In the genomic region with DNA sequence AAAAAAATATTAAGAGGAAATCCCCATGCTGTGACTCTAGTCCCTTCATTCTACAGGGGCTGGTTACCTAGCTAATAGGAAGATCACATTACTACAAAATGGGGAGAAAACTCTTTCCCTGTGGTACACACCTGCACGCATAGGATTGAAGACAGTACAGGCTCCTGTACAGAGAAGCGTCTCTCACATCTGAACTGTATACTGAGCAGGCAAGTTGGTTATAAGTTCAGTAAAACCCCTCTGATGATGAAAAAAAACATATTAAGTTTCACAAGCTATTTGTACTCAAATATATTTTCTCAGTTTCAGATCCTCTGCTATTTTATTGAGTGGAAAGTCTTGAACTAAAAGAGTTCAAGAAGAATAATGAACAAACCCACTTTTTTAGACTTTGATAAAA, we compare ENCODE assay signal across 35 cellular contexts.
A peak's percentile ranks its signal among the peaks of the same experiment; 100 is the strongest.
DNase-seq lines count a peak whose midpoint lies in the region; ATAC-seq, FAIRE-seq and TF ChIP-seq lines count a peak whose summit lies in the region.
"Had no signal": no experiment of that assay in that cellular context is flagged by ENCODE, and none has a peak within 500 bp of the region (broad histone marks: within the 10 kb centered on the region; RNA-seq: fewer than 3 reads in every experiment).

No MANE protein-coding gene starts in this region.

- no peak for FAIRE-seq in GM12891 (lab: Jason Lieb, UNC)
- FAIRE-seq in colon (lab: Jason Lieb, UNC) = peak; percentile 97
- FAIRE-seq: A549, GM18507 had no signal

- no peak for TF ChIP-seq POLR2A in GM12891 (IDR thresholded peaks at IDR 0.05; ENCODE audit: low read depth, low read length)
- no peak for TF ChIP-seq POLR2A in Peyer's patch (IDR thresholded peaks at IDR 0.05)

- H3K4me1 ChIP-seq in Peyer's patch = no peaks in the 10 kb centered on the region
- H3K4me1 ChIP-seq: A549, colonic mucosa, parathyroid adenoma, SJSA1 had no signal

- no peaks in the 10 kb centered on the region for H3K27me3 ChIP-seq in Peyer's patch
- H3K27me3 ChIP-seq: colonic mucosa, SJSA1 had no signal

- no peak overlapping the region for H3K27ac Mint-ChIP-seq in activated CD8-positive, alpha-beta T cell treated with anti-CD3 and anti-CD28 coated beads for 36 hours
- H3K27ac Mint-ChIP-seq: activated naive CD8-positive, alpha-beta T cell; CD4-positive, CD25-positive, alpha-beta regulatory T cell; GM23338; IgD-negative memory B cell; memory B cell had no signal

- POLR2A ChIA-PET in activated CD8-positive, alpha-beta T cell treated with anti-CD3 and anti-CD28 coated beads for 36 hours (lab: Charles Lee) = no interaction called here

- peaks cover 3% of the 10 kb centered on the region for H3K4me1 Mint-ChIP-seq in activated CD8-positive, alpha-beta T cell treated with anti-CD3 and anti-CD28 coated beads for 36 hours (ENCODE audit: low read depth)
- H3K4me1 Mint-ChIP-seq: CD4-positive, CD25-positive, alpha-beta regulatory T cell; GM23338; IgD-negative memory B cell; memory B cell had no signal

- no peak overlapping the region for H3K27ac ChIP-seq in Peyer's patch
- H3K27ac ChIP-seq: A549, cardiac muscle cell, colonic mucosa, epithelial cell of prostate, parathyroid adenoma, RWPE1, SJSA1, skin epidermis had no signal

- no peak overlapping the region for H3K4me3 Mint-ChIP-seq in activated CD8-positive, alpha-beta T cell treated with anti-CD3 and anti-CD28 coated beads for 36 hours
- H3K4me3 Mint-ChIP-seq: activated naive CD8-positive, alpha-beta T cell; CD4-positive, CD25-positive, alpha-beta regulatory T cell; GM23338; IgD-negative memory B cell; memory B cell had no signal

- peaks cover 12% of the 10 kb centered on the region for H3K27me3 Mint-ChIP-seq in activated CD8-positive, alpha-beta T cell treated with anti-CD3 and anti-CD28 coated beads for 36 hours
- H3K27me3 Mint-ChIP-seq: CD4-positive, CD25-positive, alpha-beta regulatory T cell had no signal

- no peak for TF ChIP-seq CTCF in Peyer's patch (IDR thresholded peaks at IDR 0.05)
- no peak for TF ChIP-seq CTCF in activated CD8-positive, alpha-beta T cell treated with anti-CD3 and anti-CD28 coated beads for 36 hours (IDR thresholded peaks at IDR 0.05)

- H3K36me3 ChIP-seq in Peyer's patch = no peaks in the 10 kb centered on the region
- H3K36me3 ChIP-seq: cardiac muscle cell, colonic mucosa, SJSA1 had no signal

- H3K4me3 ChIP-seq in Peyer's patch = no peak overlapping the region
- H3K4me3 ChIP-seq: A549, cardiac muscle cell, colonic mucosa, GM23338, SJSA1, skin epidermis had no signal

- H3K9me3 Mint-ChIP-seq in activated CD8-positive, alpha-beta T cell treated with anti-CD3 and anti-CD28 coated beads for 36 hours = peaks cover 12% of the 10 kb centered on the region
- H3K9me3 Mint-ChIP-seq: GM23338 had no signal

- intact Hi-C loops in activated CD8-positive, alpha-beta T cell treated with anti-CD3 and anti-CD28 coated beads for 36 hours (cut with micrococcal nuclease) = no loop called here

- peak; percentile 56 for ATAC-seq in GM19463 (IDR thresholded peaks at IDR 0.05; ENCODE audit: unreplicated experiment)
- ATAC-seq in HG03095 (IDR thresholded peaks at IDR 0.05; ENCODE audit: unreplicated experiment) = peak; percentile 54
- no peak for ATAC-seq in activated CD8-positive, alpha-beta T cell treated with anti-CD3 and anti-CD28 coated beads for 36 hours
- ATAC-seq: A549, GM23338 had no signal

- CTCF ChIA-PET in activated CD8-positive, alpha-beta T cell treated with anti-CD3 and anti-CD28 coated beads for 36 hours (lab: Charles Lee) = no interaction called here

- DNase-seq in GM12891 (ENCODE audit: insufficient read length, low spot score) = no peak
- no peak for DNase-seq in Peyer's patch
- DNase-seq in GOT3 (lab: John Stamatoyannopoulos, UW) = no peak
- DNase-seq in germinal center (ENCODE audit: low spot score) = no peak
- DNase-seq in activated CD8-positive, alpha-beta T cell treated with anti-CD3 and anti-CD28 coated beads for 36 hours = no peak
- DNase-seq: activated effector memory CD4-positive, alpha-beta T cell treated with Interleukin-2 at 50 U/mL for 16 hours; AML-193; aorta; Calu3; CD4-positive, CD25-positive, alpha-beta regulatory T cell; colonic mucosa; DND-41; effector CD4-positive, alpha-beta T cell; GF-D8; NCI-H1092; NCI-H1694 treated with DMSO at 0.1 percent for 48 hours; NCI-H446 treated with DMSO at 0.1 percent for 48 hours; NCI-H82; stimulated activated naive CD4-positive, alpha-beta T cell treated with Interleukin-2 at 50 U/mL for 16 hours; T-helper 9 cell had no signal

- H3K36me3 Mint-ChIP-seq in activated CD8-positive, alpha-beta T cell treated with anti-CD3 and anti-CD28 coated beads for 36 hours (ENCODE audit: low read depth) = no peaks in the 10 kb centered on the region
- H3K36me3 Mint-ChIP-seq: activated naive CD8-positive, alpha-beta T cell; IgD-negative memory B cell; memory B cell had no signal

- H3K9me3 ChIP-seq in Peyer's patch = no peaks in the 10 kb centered on the region
- H3K9me3 ChIP-seq: colonic mucosa had no signal

TF ChIP-seq in GM12891, 5 proteins besides CTCF, POLR2A, EP300 and RAD21:
- TF ChIP-seq TAF1 (IDR thresholded peaks at IDR 0.05; ENCODE audit: low read depth, low read length) (no peak), POLR2AphosphoS5 (IDR thresholded peaks at IDR 0.05; ENCODE audit: low read depth, low read length) (no peak), POU2F2 (IDR thresholded peaks at IDR 0.05; ENCODE audit: low read depth, low read length) (no peak), SPI1 (IDR thresholded peaks at IDR 0.05; ENCODE audit: low read depth, low read length) (peak; percentile 22; the same call in 1 of the 2 replicates), PAX5 (IDR thresholded peaks at IDR 0.05; ENCODE audit: insufficient read depth, low read length, severe bottlenecking) (no peak)
